ENCODE assay signal across 17 cellular contexts in genomic region chr18:12326711-12327460, GRCh38. TPM values are rescaled to one million over a fixed set of nuclear protein-coding genes. Genes with fewer than 3 reads are reported as not detected.
DNase-seq lines count a peak whose midpoint lies in the region; ATAC-seq, FAIRE-seq and TF ChIP-seq lines count a peak whose summit lies in the region.
"Had no signal": no experiment of that assay in that cellular context is flagged by ENCODE, and none has a peak within 500 bp of the region (broad histone marks: within the 10 kb centered on the region; RNA-seq: fewer than 3 reads in every experiment).

No MANE protein-coding gene starts in this region.

- no peak overlapping the region for H3K4me3 Mint-ChIP-seq in chondrocyte (ENCODE audit: unreplicated experiment)
- H3K4me3 Mint-ChIP-seq: brain; CD4-positive, alpha-beta T cell; naive thymus-derived CD4-positive, alpha-beta T cell had no signal

- peaks cover 38% of the 10 kb centered on the region for H3K36me3 Mint-ChIP-seq in chondrocyte (ENCODE audit: low read depth)

- DNase-seq in RWPE1 (ENCODE audit: low spot score): no peak
- DNase-seq in chondrocyte (ENCODE audit: low spot score): no peak
- no peak for DNase-seq in right cardiac atrium
- DNase-seq in posterior vena cava (ENCODE audit: low spot score): no peak
- DNase-seq in GM12892 (ENCODE audit: insufficient read length): no peak
- no peak for DNase-seq in NCI-H226
- DNase-seq: activated naive CD4-positive, alpha-beta T cell; CD4-positive, alpha-beta T cell; dorsolateral prefrontal cortex; left lung; naive thymus-derived CD4-positive, alpha-beta T cell; NCI-H146; NCI-H446 treated with DMSO at 0.1 percent for 48 hours; stimulated activated CD4-positive, alpha-beta T cell treated with anti-CD3 and anti-CD28 coated beads, Interleukin-2, amount 100 ng/mL, for 48 hours; thyroid gland had no signal

- no peak for TF ChIP-seq POLR2A in GM12892 (IDR thresholded peaks at IDR 0.05; ENCODE audit: low read depth, low read length)

- 74% methylated on average over 12 of the region's 12 CpGs for WGBS in right cardiac atrium

- POLR2A ChIA-PET in RWPE1 (lab: Yijun Ruan, JAX; ENCODE audit: low non-redundant PET): no interaction called here

- H3K27me3 ChIP-seq in right cardiac atrium (ENCODE audit: control insufficient read depth, insufficient read depth): no peaks in the 10 kb centered on the region
- H3K27me3 ChIP-seq in subcutaneous abdominal adipose tissue (ENCODE audit: control insufficient read depth in 5 of 5, insufficient read depth in 4 of 5, low read length in 5 of 5): no peaks in the 10 kb centered on the region
- H3K27me3 ChIP-seq: dorsolateral prefrontal cortex, left lung, thyroid gland had no signal

- peak overlapping the region; percentile 50 for H3K27ac Mint-ChIP-seq in chondrocyte (ENCODE audit: unreplicated experiment)
- H3K27ac Mint-ChIP-seq: CD4-positive, alpha-beta T cell had no signal

- TF ChIP-seq CTCF in RWPE1 (conservative IDR thresholded peaks at IDR 0.05; ENCODE audit: low read depth) (no peak), chondrocyte (IDR thresholded peaks at IDR 0.05) (no peak)

- peaks cover 6 to 63% (median 50%) of the 10 kb centered on the region in 5 donors for H3K36me3 ChIP-seq in subcutaneous abdominal adipose tissue (ENCODE audit: control insufficient read depth in 5 of 5, insufficient read depth in 5 of 5, low read length in 5 of 5)

- H3K4me3 ChIP-seq in right cardiac atrium (ENCODE audit: low read length) (no peak overlapping the region), subcutaneous abdominal adipose tissue (ENCODE audit: low read depth in 1 of 5, low read length in 5 of 5) (no peak overlapping the region)
- H3K4me3 ChIP-seq: dorsolateral prefrontal cortex, left lung, thyroid gland had no signal

- CTCF ChIA-PET in RWPE1 (lab: Yijun Ruan, JAX): interaction anchor here (0.7 to 1.3 kb wide), 4 partner anchors 13 to 668 kb away, joined by 3 to 4 read pairs (median 4); no protein-coding TSS in a partner anchor

- H3K4me1 ChIP-seq in right cardiac atrium (ENCODE audit: control insufficient read depth, insufficient read depth, low read length) (peaks cover 6% of the 10 kb centered on the region), subcutaneous abdominal adipose tissue (ENCODE audit: control insufficient read depth in 5 of 5, insufficient read depth in 5 of 5, low read length in 5 of 5) (peaks cover 0 to 27% (median 10%) of the 10 kb centered on the region in 5 donors)
- H3K4me1 ChIP-seq: left lung had no signal

- H3K9me3 Mint-ChIP-seq in chondrocyte (ENCODE audit: low read depth): no peaks in the 10 kb centered on the region
- H3K9me3 Mint-ChIP-seq: brain; CD4-positive, alpha-beta T cell; naive thymus-derived CD4-positive, alpha-beta T cell had no signal

- intact Hi-C loops in right cardiac atrium (cut with DNase I) (no loop called here), posterior vena cava (cut with DNase I) (no loop called here)

- H3K27ac ChIP-seq in RWPE1: peak overlapping the region; percentile 58
- no peak overlapping the region for H3K27ac ChIP-seq in right cardiac atrium (ENCODE audit: low read length)
- H3K27ac ChIP-seq in subcutaneous abdominal adipose tissue (ENCODE audit: low read depth, low read length): peak overlapping the region; percentile 57
- H3K27ac ChIP-seq: left lung, thyroid gland had no signal

- peaks cover 12% of the 10 kb centered on the region for H3K4me1 Mint-ChIP-seq in chondrocyte (ENCODE audit: low read depth)

- H3K27me3 Mint-ChIP-seq in chondrocyte (ENCODE audit: low read depth): no peaks in the 10 kb centered on the region
- H3K27me3 Mint-ChIP-seq: brain; CD4-positive, alpha-beta T cell; naive thymus-derived CD4-positive, alpha-beta T cell had no signal

- no peak for FAIRE-seq in GM12892 (lab: Jason Lieb, UNC)

- H3K9me3 ChIP-seq in right cardiac atrium (ENCODE audit: control insufficient read depth, low read length): no peaks in the 10 kb centered on the region
- H3K9me3 ChIP-seq in subcutaneous abdominal adipose tissue (ENCODE audit: control insufficient read depth in 5 of 5, low read length in 5 of 5): no peaks in the 10 kb centered on the region
- H3K9me3 ChIP-seq: left lung, thyroid gland had no signal

- ATAC-seq in right cardiac atrium: peak; percentile 7 to 10

- peak overlapping the region in 1 of 5 donors; percentile 35 for H3K9ac ChIP-seq in subcutaneous abdominal adipose tissue (ENCODE audit: low read length in 5 of 5)

RNA-seq across cellular contexts. Expression of gene TUBB6, which starts 18.8 kb away (rescaled TPM):
- total RNA-seq in chondrocyte: 196 to 204 TPM (median 198 TPM) in 3 replicates
- 100 to 1,000 TPM in 2 of 4 donors, 10 to 100 TPM in 2; 69.0 to 189 (median 117) TPM for total RNA-seq in right cardiac atrium
- polyA plus RNA-seq in right cardiac atrium: 143 TPM
- 100 to 1,000 TPM; 274 to 288 TPM for total RNA-seq in posterior vena cava
- 38.8 TPM for polyA plus RNA-seq in GM12892 (2012; ENCODE audit: missing spikeins)

RNA-seq across cellular contexts. Expression of gene AFG3L2, which starts 50.1 kb away (rescaled TPM):
- total RNA-seq in chondrocyte (36.2 to 38.5 TPM (median 37.0 TPM) in 3 replicates), right cardiac atrium (10 to 100 TPM; 73.1 to 88.4 (median 80.2) TPM), posterior vena cava (10 to 100 TPM; 26.4 to 29.4 TPM)
- polyA plus RNA-seq in right cardiac atrium: 53.3 TPM
- 46.2 TPM for polyA plus RNA-seq in GM12892 (2012; ENCODE audit: missing spikeins)
